In genomic region chr17:64174686-64175456, GRCh38 we compare ENCODE assay signal across 8 cellular contexts. TPM values are rescaled to one million over a fixed set of nuclear protein-coding genes. Genes with fewer than 3 reads are reported as not detected.
DNase-seq lines count a peak whose midpoint lies in the region; ATAC-seq and TF ChIP-seq lines count a peak whose summit lies in the region.

No MANE protein-coding gene starts in this region.

- H3K4me1 ChIP-seq in foreskin keratinocyte, result peaks cover 4% of the 10 kb centered on the region
- H3K4me1 ChIP-seq in mesendoderm (ENCODE audit: control insufficient read depth, low read depth, low read length), result no peaks in the 10 kb centered on the region

- no peak overlapping the region for H3K9ac ChIP-seq in mesendoderm (ENCODE audit: low read length)

- CTCF ChIA-PET in HEK293T (lab: Yijun Ruan, JAX), result no interaction called here

- TF ChIP-seq CTCF in foreskin keratinocyte (conservative IDR thresholded peaks at IDR 0.05), result no peak
- no peak for TF ChIP-seq CTCF in glutamatergic neuron (IDR thresholded peaks at IDR 0.05; ENCODE audit: partially characterized antibody, unreplicated experiment)

- DNase-seq in DMS79 treated with DMSO at 0.1 percent for 48 hours (lab: John Stamatoyannopoulos, UW) (peak; percentile 16), SKM-1 (lab: John Stamatoyannopoulos, UW; ENCODE audit: unreplicated experiment) (peak; percentile 79), foreskin keratinocyte (peak in 1 of 2 donors; percentile 61), pons (ENCODE audit: low spot score) (peak; percentile 86), immature natural killer cell (no peak), mesendoderm (no peak), HEK293T (ENCODE audit: extremely low spot score) (no peak), glutamatergic neuron (no peak)

- no CpG with 5 or more reads among the region's 7 CpGs for WGBS in mesendoderm (ENCODE audit: extremely low coverage, insufficient coverage, low lambda C conversion rate)

- H3K18ac ChIP-seq in mesendoderm (ENCODE audit: low read length), result no peak overlapping the region

- H2BK15ac ChIP-seq in mesendoderm (replicated peaks; ENCODE audit: low read depth), result no peak overlapping the region

- H3K56ac ChIP-seq in mesendoderm (ENCODE audit: low read length), result no peak overlapping the region

- H3K27ac ChIP-seq in foreskin keratinocyte (no peak overlapping the region), mesendoderm (ENCODE audit: low read depth, low read length) (no peak overlapping the region)

- H2AK5ac ChIP-seq in mesendoderm (ENCODE audit: low read length), result no peak overlapping the region

- H3K4me1 Mint-ChIP-seq in immature natural killer cell (no peaks in the 10 kb centered on the region), glutamatergic neuron (ENCODE audit: low read depth, unreplicated experiment) (peaks cover 10% of the 10 kb centered on the region)

- H3K36me3 Mint-ChIP-seq in immature natural killer cell, result peaks cover 24 to 51% (median 30%) of the 10 kb centered on the region in 3 donors
- peaks cover 8% of the 10 kb centered on the region for H3K36me3 Mint-ChIP-seq in glutamatergic neuron (ENCODE audit: unreplicated experiment)

- no peak overlapping the region for H3K4ac ChIP-seq in mesendoderm (ENCODE audit: low read depth, low read length)

- H4K5ac ChIP-seq in mesendoderm (ENCODE audit: low read length), result no peak overlapping the region

- no peak overlapping the region for H3K4me2 ChIP-seq in mesendoderm (ENCODE audit: low read length)

- H4K8ac ChIP-seq in mesendoderm (ENCODE audit: low read depth, low read length), result no peak overlapping the region

- no peak overlapping the region for H3K23ac ChIP-seq in mesendoderm (ENCODE audit: low read length)

- H3K4me3 Mint-ChIP-seq in immature natural killer cell (no peak overlapping the region), glutamatergic neuron (ENCODE audit: unreplicated experiment) (no peak overlapping the region)

- no peaks in the 10 kb centered on the region for H3K36me3 ChIP-seq in mesendoderm (ENCODE audit: control insufficient read depth, insufficient read depth, low read length)

- H3K79me2 ChIP-seq in mesendoderm (ENCODE audit: control insufficient read depth, insufficient read depth, low read length), result no peaks in the 10 kb centered on the region

- H3K9me3 Mint-ChIP-seq in immature natural killer cell (no peaks in the 10 kb centered on the region), glutamatergic neuron (ENCODE audit: unreplicated experiment) (no peaks in the 10 kb centered on the region)

- H2BK5ac ChIP-seq in mesendoderm (ENCODE audit: low read length), result no peak overlapping the region

- no peak overlapping the region for H2BK120ac ChIP-seq in mesendoderm (ENCODE audit: low read depth, low read length)

- H3K27me3 Mint-ChIP-seq in immature natural killer cell (ENCODE audit: low read depth in 3 of 3) (peaks cover 0 to 7% (median 1%) of the 10 kb centered on the region in 3 donors), glutamatergic neuron (ENCODE audit: unreplicated experiment) (no peaks in the 10 kb centered on the region)

- POLR2A ChIA-PET in HEK293T (lab: Yijun Ruan, JAX), result no interaction called here

- H3K4me3 ChIP-seq in mesendoderm (ENCODE audit: low read length), result no peak overlapping the region

- H3K27ac Mint-ChIP-seq in immature natural killer cell (no peak overlapping the region), glutamatergic neuron (ENCODE audit: unreplicated experiment) (no peak overlapping the region)

- H3K79me1 ChIP-seq in mesendoderm (ENCODE audit: low read length), result no peaks in the 10 kb centered on the region

- ATAC-seq in foreskin keratinocyte, result peak; percentile 53

- H3K27me3 ChIP-seq in foreskin keratinocyte, result no peaks in the 10 kb centered on the region
- no peaks in the 10 kb centered on the region for H3K27me3 ChIP-seq in mesendoderm (ENCODE audit: insufficient read depth, low read length, poor library complexity)

TF ChIP-seq in HEK293T, 16 proteins besides CTCF, POLR2A, EP300 and RAD21:
- TF ChIP-seq L3MBTL2 (conservative IDR thresholded peaks at IDR 0.05), result no peak
- TF ChIP-seq HDGF (IDR thresholded peaks at IDR 0.05; ENCODE audit: borderline replicate concordance), result no peak
- no peak for TF ChIP-seq SP1 (IDR thresholded peaks at IDR 0.05)
- no peak for TF ChIP-seq FOXM1 (IDR thresholded peaks at IDR 0.05; ENCODE audit: borderline replicate concordance)
- no peak for TF ChIP-seq FOXK2 (IDR thresholded peaks at IDR 0.05)
- no peak for TF ChIP-seq ARNT (IDR thresholded peaks at IDR 0.05)

RNA-seq across cellular contexts. Expression of gene ERN1, which starts 44.9 kb away (rescaled TPM):
- total RNA-seq in foreskin keratinocyte (5.1 and 5.3 TPM in 2 replicates), glutamatergic neuron (ENCODE audit: unreplicated experiment) (6.9 TPM)
- polyA plus RNA-seq in foreskin keratinocyte (1.6 and 1.7 TPM in 2 replicates), immature natural killer cell (10 to 100 TPM; 30.7 to 52.9 (median 31.3) TPM)
- 3.3 TPM for polyA plus RNA-seq in mesendoderm (2013, experiment 1 of 2)
- polyA plus RNA-seq in mesendoderm (2013, experiment 2 of 2), result 2.9 TPM

Comparison
In these comparisons a context has a peak if more than half of its experiments do, and no peak if none do; other contexts are left out.
1. DNase-seq: peak in DMS79 treated with DMSO at 0.1 percent for 48 hours (single experiment), SKM-1 (single experiment) and pons (single experiment); none in immature natural killer cell (0 of 3), mesendoderm (single experiment), HEK293T (single experiment) and glutamatergic neuron (single experiment).